1 cellular context compared by ENCODE assay signal in genomic region chr18:3655254-3655554, GRCh38.
TF ChIP-seq lines count a peak whose summit lies in the region.

No MANE protein-coding gene starts in this region.

TF ChIP-seq in GM23338, 12 proteins besides CTCF, POLR2A, EP300 and RAD21 (continued from another document):
- TF ChIP-seq ZNF462 (CRISPR knock-in tag; IDR thresholded peaks at IDR 0.05) = no peak
- TF ChIP-seq EZH2 (IDR thresholded peaks at IDR 0.05; ENCODE audit: low read depth, unreplicated experiment) = no peak
- TF ChIP-seq EZH2phosphoT487 (IDR thresholded peaks at IDR 0.05; ENCODE audit: unreplicated experiment) = no peak
- no peak for TF ChIP-seq ZNF114 (CRISPR knock-in tag; IDR thresholded peaks at IDR 0.05)
- TF ChIP-seq NANOG (IDR thresholded peaks at IDR 0.05; ENCODE audit: borderline replicate concordance) = no peak
